ENCODE assay signal across 28 cellular contexts in genomic region chr2:137718786-137719185, GRCh38.
A peak's percentile ranks its signal among the peaks of the same experiment; 100 is the strongest.
DNase-seq lines count a peak whose midpoint lies in the region; ATAC-seq, FAIRE-seq and TF ChIP-seq lines count a peak whose summit lies in the region.
"Had no signal": no experiment of that assay in that cellular context is flagged by ENCODE, and none has a peak within 500 bp of the region (broad histone marks: within the 10 kb centered on the region; RNA-seq: fewer than 3 reads in every experiment).

No MANE protein-coding gene starts in this region.

- FAIRE-seq in HepG2 (lab: Jason Lieb, UNC), result no peak
- FAIRE-seq: A204.1, A549, D721Med had no signal

- DNase-seq in HepG2 (ENCODE audit: low spot score), result no peak
- no peak for DNase-seq in right lobe of liver
- DNase-seq: 8988T; ACHN; AML-193; BE2C; C1 segment of cervical spinal cord; Caco-2; Calu3; CD4-positive, alpha-beta memory T cell; CD4-positive, alpha-beta T cell; CD4-positive, CD25-positive, alpha-beta regulatory T cell; CD8-positive, alpha-beta memory T cell; CD8-positive, alpha-beta T cell; COR-L47; DMS 273 treated with DMSO at 0.1 percent for 48 hours; DMS153; DMS53; DMS79; DND-41; EL had no signal

- in situ Hi-C loops in HepG2 (cut with HindIII; ENCODE audit: extremely low pct_ligation_motif_present, low pct_unique_long_range_greater_than_20kb), result no loop called here

- CTCF ChIA-PET in HepG2 (lab: Yijun Ruan, JAX; ENCODE audit: low intra/inter-chr PET ratio, low total read pairs), result no interaction called here

- intact Hi-C loops in HepG2 (cut with micrococcal nuclease; ENCODE audit: unreplicated experiment), result no loop called here
- intact Hi-C loops in right lobe of liver (cut with DNase I), result no loop called here

- no peak overlapping the region for H3K27ac ChIP-seq in HepG2 (ENCODE audit: extremely low read length, insufficient read depth, low read length)
- no peak overlapping the region for H3K27ac ChIP-seq in right lobe of liver
- H3K27ac ChIP-seq: 22Rv1; A549; BLaER1; BLaER1 treated with 17β-estradiol and CSF1 and Interleukin-3, amounts not matched to agents 10 nM and 100 nM; C4-2B had no signal

- TF ChIP-seq EP300 in HepG2 (IDR thresholded peaks at IDR 0.05; ENCODE audit: low read depth in 2 of 2, low read length in 2 of 2) (no peak), HepG2 (CRISPR knock-in tag; IDR thresholded peaks at IDR 0.05; ENCODE audit: borderline replicate concordance) (no peak)

- no peaks in the 10 kb centered on the region for H4K20me1 ChIP-seq in HepG2 (ENCODE audit: insufficient read depth, low read length)
- H4K20me1 ChIP-seq: BLaER1; BLaER1 treated with 17β-estradiol and CSF1 and Interleukin-3, amounts not matched to agents 10 nM and 100 nM had no signal

- POLR2A ChIA-PET in HepG2 (lab: Yijun Ruan, JAX), result no interaction called here

- no peaks in the 10 kb centered on the region for H3K79me2 ChIP-seq in HepG2 (ENCODE audit: insufficient read depth, low read length)

- H3K4me2 ChIP-seq in HepG2 (ENCODE audit: low read depth, low read length), result no peak overlapping the region
- H3K4me2 ChIP-seq: A549; BLaER1; BLaER1 treated with 17β-estradiol and CSF1 and Interleukin-3, amounts not matched to agents 10 nM and 100 nM had no signal

- H3K4me3 ChIP-seq in HepG2 (replicated peaks in 1 of 3; ENCODE audit: insufficient read depth in 1 of 3, low read depth in 2 of 3, low read length in 3 of 3), result no peak overlapping the region
- no peak overlapping the region for H3K4me3 ChIP-seq in right lobe of liver
- H3K4me3 ChIP-seq: A549; BLaER1; BLaER1 treated with 17β-estradiol and CSF1 and Interleukin-3, amounts not matched to agents 10 nM and 100 nM had no signal

- no peak overlapping the region for H3K9ac ChIP-seq in HepG2 (ENCODE audit: insufficient read depth, low read depth, low read length)
- H3K9ac ChIP-seq: BLaER1; BLaER1 treated with 17β-estradiol and CSF1 and Interleukin-3, amounts not matched to agents 10 nM and 100 nM had no signal

- H2AFZ ChIP-seq in HepG2 (ENCODE audit: low read length), result no peak overlapping the region

- TF ChIP-seq RAD21 in HepG2 (CRISPR knock-in tag; IDR thresholded peaks at IDR 0.05), result no peak

- H3K9me3 ChIP-seq in HepG2 (ENCODE audit: low read length) (no peaks in the 10 kb centered on the region), right lobe of liver (no peaks in the 10 kb centered on the region)
- H3K9me3 ChIP-seq: A549, BE2C had no signal

- TF ChIP-seq CTCF in HepG2 (CRISPR knock-in tag; IDR thresholded peaks at IDR 0.05) (no peak), right lobe of liver (IDR thresholded peaks at IDR 0.05) (no peak)

- H3K4me1 ChIP-seq in HepG2 (ENCODE audit: insufficient read depth, low read length) (no peaks in the 10 kb centered on the region), right lobe of liver (no peaks in the 10 kb centered on the region)
- H3K4me1 ChIP-seq: A549; BE2C; BLaER1; BLaER1 treated with 17β-estradiol and CSF1 and Interleukin-3, amounts not matched to agents 10 nM and 100 nM; Caco-2 had no signal

- TF ChIP-seq POLR2A in HepG2 (IDR thresholded peaks at IDR 0.05; ENCODE audit: insufficient read depth in 1 of 2, low read depth in 2 of 2, low read length in 2 of 2), result no peak
- TF ChIP-seq POLR2A in right lobe of liver (IDR thresholded peaks at IDR 0.05), result no peak

- 0% methylated on average over 3 of the region's 3 CpGs for WGBS in HepG2 (ENCODE audit: low lambda C conversion rate)
- WGBS in right lobe of liver (ENCODE audit: insufficient coverage, low coverage, low lambda C conversion rate, missing lambda C conversion rate), result 57% methylated on average over 3 of the region's 3 CpGs

- H3K27me3 ChIP-seq in HepG2 (ENCODE audit: control insufficient read depth in 1 of 2, insufficient read depth in 2 of 2, low read length in 2 of 2) (no peaks in the 10 kb centered on the region), right lobe of liver (no peaks in the 10 kb centered on the region)
- H3K27me3 ChIP-seq: BE2C; BLaER1; BLaER1 treated with 17β-estradiol and CSF1 and Interleukin-3, amounts not matched to agents 10 nM and 100 nM had no signal

- BruUV-seq in HepG2 (replicated peaks; lab: Mats Ljungman, UMichigan), result no TSS peak

- ATAC-seq in HepG2, result no peak
- ATAC-seq in right lobe of liver, result no peak
- ATAC-seq: A549; CD8-positive, alpha-beta T cell had no signal

- H3K36me3 ChIP-seq in HepG2 (replicated peaks in 1 of 2; ENCODE audit: control insufficient read depth in 1 of 2, insufficient read depth in 2 of 2, low read length in 2 of 2) (no peaks in the 10 kb centered on the region), right lobe of liver (no peaks in the 10 kb centered on the region)
- H3K36me3 ChIP-seq: BE2C; BLaER1; BLaER1 treated with 17β-estradiol and CSF1 and Interleukin-3, amounts not matched to agents 10 nM and 100 nM had no signal

TF ChIP-seq in HepG2, 621 proteins besides CTCF, POLR2A, EP300 and RAD21:
- TF ChIP-seq, protein P1, sequence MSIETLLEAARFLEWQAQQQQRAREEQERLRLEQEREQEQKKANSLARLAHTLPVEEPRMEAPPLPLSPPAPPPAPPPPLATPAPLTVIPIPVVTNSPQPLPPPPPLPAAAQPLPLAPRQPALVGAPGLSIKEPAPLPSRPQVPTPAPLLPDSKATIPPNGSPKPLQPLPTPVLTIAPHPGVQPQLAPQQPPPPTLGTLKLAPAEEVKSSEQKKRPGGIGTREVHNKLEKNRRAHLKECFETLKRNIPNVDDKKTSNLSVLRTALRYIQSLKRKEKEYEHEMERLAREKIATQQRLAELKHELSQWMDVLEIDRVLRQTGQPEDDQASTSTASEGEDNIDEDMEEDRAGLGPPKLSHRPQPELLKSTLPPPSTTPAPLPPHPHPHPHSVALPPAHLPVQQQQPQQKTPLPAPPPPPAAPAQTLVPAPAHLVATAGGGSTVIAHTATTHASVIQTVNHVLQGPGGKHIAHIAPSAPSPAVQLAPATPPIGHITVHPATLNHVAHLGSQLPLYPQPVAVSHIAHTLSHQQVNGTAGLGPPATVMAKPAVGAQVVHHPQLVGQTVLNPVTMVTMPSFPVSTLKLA (IDR thresholded peaks at IDR 0.05), result peak; percentile 90
- TF ChIP-seq ZNF24 (IDR thresholded peaks at IDR 0.05) (no peak), TBP (CRISPR knock-in tag; IDR thresholded peaks at IDR 0.05) (no peak)
- TF ChIP-seq, protein P2, sequence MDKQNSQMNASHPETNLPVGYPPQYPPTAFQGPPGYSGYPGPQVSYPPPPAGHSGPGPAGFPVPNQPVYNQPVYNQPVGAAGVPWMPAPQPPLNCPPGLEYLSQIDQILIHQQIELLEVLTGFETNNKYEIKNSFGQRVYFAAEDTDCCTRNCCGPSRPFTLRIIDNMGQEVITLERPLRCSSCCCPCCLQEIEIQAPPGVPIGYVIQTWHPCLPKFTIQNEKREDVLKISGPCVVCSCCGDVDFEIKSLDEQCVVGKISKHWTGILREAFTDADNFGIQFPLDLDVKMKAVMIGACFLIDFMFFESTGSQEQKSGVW (CRISPR knock-in tag; IDR thresholded peaks at IDR 0.05; ENCODE audit: borderline replicate concordance), result no peak
